1 cellular context compared by ENCODE assay signal in genomic region chr20:4967752-4968477, GRCh38.
TF ChIP-seq lines count a peak whose summit lies in the region.

No MANE protein-coding gene starts in this region.

TF ChIP-seq in HepG2, 621 proteins besides CTCF, POLR2A, EP300 and RAD21 (continued from another document):
- TF ChIP-seq ZNF18 (CRISPR knock-in tag; IDR thresholded peaks at IDR 0.05; ENCODE audit: insufficient replicate concordance): no peak
- TF ChIP-seq ZNF597 (CRISPR knock-in tag; IDR thresholded peaks at IDR 0.05): no peak
- TF ChIP-seq ZNF136 (CRISPR knock-in tag; IDR thresholded peaks at IDR 0.05; ENCODE audit: low read depth): no peak
- no peak for TF ChIP-seq ZFP36L1 (CRISPR knock-in tag; IDR thresholded peaks at IDR 0.05)
- TF ChIP-seq THAP9 (CRISPR knock-in tag; IDR thresholded peaks at IDR 0.05; ENCODE audit: borderline replicate concordance): 0 out of 2 replicates have a peak, but pooled peaks have one; percentile 47
- TF ChIP-seq RARA (CRISPR knock-in tag; IDR thresholded peaks at IDR 0.05): 0 out of 2 replicates have a peak, but pooled peaks have one; percentile 15
- no peak for TF ChIP-seq ZIK1 (CRISPR knock-in tag; IDR thresholded peaks at IDR 0.05; ENCODE audit: borderline replicate concordance, low read depth)
- no peak for TF ChIP-seq ZC3H13 (CRISPR knock-in tag; IDR thresholded peaks at IDR 0.05)
- TF ChIP-seq GATAD2A (CRISPR knock-in tag; IDR thresholded peaks at IDR 0.05): no peak
- no peak for TF ChIP-seq NFIB (CRISPR knock-in tag; IDR thresholded peaks at IDR 0.05; ENCODE audit: borderline replicate concordance)
- no peak for TF ChIP-seq CBX2 (IDR thresholded peaks at IDR 0.05; ENCODE audit: low read depth, low read length)
- peak; percentile 66; the same call in 1 of the 2 replicates for TF ChIP-seq CBX2 (CRISPR knock-in tag; IDR thresholded peaks at IDR 0.05; ENCODE audit: low read depth)
- no peak for TF ChIP-seq ARNT (IDR thresholded peaks at IDR 0.05)
- TF ChIP-seq KLF15 (CRISPR knock-in tag; IDR thresholded peaks at IDR 0.05; ENCODE audit: borderline replicate concordance): no peak
- peak; percentile 53; the same call in 1 of the 2 replicates for TF ChIP-seq KDM5B (CRISPR knock-in tag; IDR thresholded peaks at IDR 0.05; ENCODE audit: borderline replicate concordance)
- TF ChIP-seq ZBTB42 (CRISPR knock-in tag; IDR thresholded peaks at IDR 0.05): no peak
- TF ChIP-seq, protein P1, sequence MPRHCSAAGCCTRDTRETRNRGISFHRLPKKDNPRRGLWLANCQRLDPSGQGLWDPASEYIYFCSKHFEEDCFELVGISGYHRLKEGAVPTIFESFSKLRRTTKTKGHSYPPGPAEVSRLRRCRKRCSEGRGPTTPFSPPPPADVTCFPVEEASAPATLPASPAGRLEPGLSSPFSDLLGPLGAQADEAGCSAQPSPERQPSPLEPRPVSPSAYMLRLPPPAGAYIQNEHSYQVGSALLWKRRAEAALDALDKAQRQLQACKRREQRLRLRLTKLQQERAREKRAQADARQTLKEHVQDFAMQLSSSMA (CRISPR knock-in tag; IDR thresholded peaks at IDR 0.05): no peak
- no peak for TF ChIP-seq HMG20B (CRISPR knock-in tag; conservative IDR thresholded peaks at IDR 0.05)
- no peak; the same call in none of the 2 replicates for TF ChIP-seq ZNF567 (CRISPR knock-in tag; IDR thresholded peaks at IDR 0.05; ENCODE audit: borderline replicate concordance)
- TF ChIP-seq, protein P2, sequence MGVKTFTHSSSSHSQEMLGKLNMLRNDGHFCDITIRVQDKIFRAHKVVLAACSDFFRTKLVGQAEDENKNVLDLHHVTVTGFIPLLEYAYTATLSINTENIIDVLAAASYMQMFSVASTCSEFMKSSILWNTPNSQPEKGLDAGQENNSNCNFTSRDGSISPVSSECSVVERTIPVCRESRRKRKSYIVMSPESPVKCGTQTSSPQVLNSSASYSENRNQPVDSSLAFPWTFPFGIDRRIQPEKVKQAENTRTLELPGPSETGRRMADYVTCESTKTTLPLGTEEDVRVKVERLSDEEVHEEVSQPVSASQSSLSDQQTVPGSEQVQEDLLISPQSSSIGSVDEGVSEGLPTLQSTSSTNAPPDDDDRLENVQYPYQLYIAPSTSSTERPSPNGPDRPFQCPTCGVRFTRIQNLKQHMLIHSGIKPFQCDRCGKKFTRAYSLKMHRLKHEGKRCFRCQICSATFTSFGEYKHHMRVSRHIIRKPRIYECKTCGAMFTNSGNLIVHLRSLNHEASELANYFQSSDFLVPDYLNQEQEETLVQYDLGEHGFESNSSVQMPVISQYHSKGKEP (CRISPR knock-in tag; IDR thresholded peaks at IDR 0.05): no peak
- TF ChIP-seq SETDB1 (CRISPR knock-in tag; IDR thresholded peaks at IDR 0.05; ENCODE audit: borderline replicate concordance): no peak
- TF ChIP-seq THRA (CRISPR knock-in tag; IDR thresholded peaks at IDR 0.05; ENCODE audit: borderline replicate concordance): no peak
- 0 out of 2 replicates have a peak, but pooled peaks have one; percentile 73 for TF ChIP-seq ZNF276 (CRISPR knock-in tag; IDR thresholded peaks at IDR 0.05; ENCODE audit: low read depth)
- no peak for TF ChIP-seq ZNF710 (CRISPR knock-in tag; IDR thresholded peaks at IDR 0.05; ENCODE audit: borderline replicate concordance)
- TF ChIP-seq HNRNPUL1 (IDR thresholded peaks at IDR 0.05; ENCODE audit: low read depth, low read length): no peak
- no peak for TF ChIP-seq RFXAP (CRISPR knock-in tag; IDR thresholded peaks at IDR 0.05; ENCODE audit: borderline replicate concordance)
- no peak for TF ChIP-seq TIGD3 (CRISPR knock-in tag; IDR thresholded peaks at IDR 0.05; ENCODE audit: borderline replicate concordance)
- no peak for TF ChIP-seq ZNF367 (CRISPR knock-in tag; IDR thresholded peaks at IDR 0.05; ENCODE audit: borderline replicate concordance)
- no peak for TF ChIP-seq RCOR2 (CRISPR knock-in tag; IDR thresholded peaks at IDR 0.05)
- TF ChIP-seq ZFP90 (CRISPR knock-in tag; IDR thresholded peaks at IDR 0.05; ENCODE audit: borderline replicate concordance): no peak
- TF ChIP-seq EZH2 (conservative IDR thresholded peaks at IDR 0.05; ENCODE audit: low read depth, low read length): no peak
